In genomic region chr13:82593239-82593638, GRCh38 we compare ENCODE assay signal across 27 cellular contexts.
"Had no signal": no experiment of that assay in that cellular context is flagged by ENCODE, and none has a peak within 500 bp of the region (broad histone marks: within the 10 kb centered on the region; RNA-seq: fewer than 3 reads in every experiment).

No MANE protein-coding gene starts in this region.

- H3K4me1 ChIP-seq: stomach, suprapubic skin, testis, thyroid gland, tibial artery, tibial nerve, transverse colon, upper lobe of left lung, upper lobe of right lung, uterus, vagina had no signal

- DNase-seq: stimulated activated CD4-positive, alpha-beta T cell treated with anti-CD3 and anti-CD28 coated beads, Interleukin-2, amount 100 ng/mL, for 48 hours; stimulated activated CD4-positive, alpha-beta T cell treated with anti-CD3 and anti-CD28 coated beads, Interleukin-4, amount 100 ng/mL, for 1 hour; stimulated activated CD4-positive, alpha-beta T cell treated with anti-CD3 and anti-CD28 coated beads, Interleukin-4, amount 100 ng/mL, for 24 hours; stimulated activated CD4-positive, alpha-beta T cell treated with anti-CD3 and anti-CD28 coated beads, Interleukin-4, amount 100 ng/mL, for 4 hours; stimulated activated CD8-positive, alpha-beta memory T cell treated with anti-CD3 and anti-CD28 coated beads, Interleukin-4, amount 100 ng/mL, for 48 hours; stimulated activated naive B cell treated with anti-CD40 and anti-IgM and Interleukin-4, amounts not matched to agents 10 μg/mL and 1 μg/mL and 100 μg/mL, for 72 hours; stimulated activated naive CD4-positive, alpha-beta T cell; stimulated activated naive CD4-positive, alpha-beta T cell treated with Interleukin-2 at 50 U/mL for 16 hours; stimulated activated naive CD8-positive, alpha-beta T cell treated with anti-CD3 and anti-CD28 coated beads, Interleukin-15, amount 100 ng/mL, for 72 hours; stimulated activated naive CD8-positive, alpha-beta T cell treated with anti-CD3 and anti-CD28 coated beads, Interleukin-15, Interleukin-2, amounts not matched to agents 100 U/mL and 50 U/mL, for 24 hours; stomach; substantia nigra; testis; thyroid gland; tibial artery; transverse colon; trophoblast cell; upper lobe of left lung; upper lobe of right lung; uterus had no signal

- H3K27ac ChIP-seq: stomach, suprapubic skin, testis, thoracic aorta, thyroid gland, tibial artery, tibial nerve, transverse colon, upper lobe of left lung, upper lobe of right lung, uterus, vagina had no signal

- H3K27me3 ChIP-seq: stomach, suprapubic skin, testis, thyroid gland, tibial artery, tibial nerve, transverse colon, upper lobe of left lung, upper lobe of right lung, uterus, vagina had no signal

- H3K36me3 ChIP-seq: stomach, suprapubic skin, thoracic aorta, thyroid gland, tibial artery, tibial nerve, transverse colon, upper lobe of left lung, upper lobe of right lung, uterus, vagina had no signal

- H3K4me3 ChIP-seq: stomach, suprapubic skin, testis, thoracic aorta, thyroid gland, tibial artery, tibial nerve, transverse colon, upper lobe of left lung, upper lobe of right lung, uterus, vagina had no signal

- FAIRE-seq: urothelium cell line had no signal

- H3K9me3 ChIP-seq: testis, thyroid gland, tibial artery, upper lobe of right lung, uterus, vagina had no signal

- ATAC-seq: stimulated activated effector memory CD8-positive, alpha-beta T cell treated with anti-CD3 and anti-CD28 coated beads, Interleukin-12 subunit alpha, Interleukin-12 subunit beta, amount 100 ng/mL, for 72 hours; stimulated activated memory B cell treated with anti-CD40 and anti-IgM and Interleukin-4, amounts not matched to agents 10 μg/mL and 1 μg/mL and 100 μg/mL, for 72 hours; stimulated activated naive B cell treated with anti-CD40 and anti-IgM and Interleukin-4, amounts not matched to agents 10 μg/mL and 1 μg/mL and 100 μg/mL, for 72 hours; stimulated activated naive CD8-positive, alpha-beta T cell treated with anti-CD3 and anti-CD28 coated beads, Interleukin-15, amount 100 ng/mL, for 72 hours; stimulated activated naive CD8-positive, alpha-beta T cell treated with anti-CD3 and anti-CD28 coated beads, Interleukin-15, Interleukin-2, amounts not matched to agents 100 U/mL and 50 U/mL, for 24 hours had no signal
